ENCODE assay signal across 10 cellular contexts in genomic region chr16:82633964-82634600, GRCh38. TPM values are rescaled to one million over a fixed set of nuclear protein-coding genes. Genes with fewer than 3 reads are reported as not detected.
A peak's percentile ranks its signal among the peaks of the same experiment; 100 is the strongest.
DNase-seq lines count a peak whose midpoint lies in the region; ATAC-seq lines count a peak whose summit lies in the region.
"Had no signal": no experiment of that assay in that cellular context is flagged by ENCODE, and none has a peak within 500 bp of the region (broad histone marks: within the 10 kb centered on the region; RNA-seq: fewer than 3 reads in every experiment).

No MANE protein-coding gene starts in this region.

- no peak overlapping the region for H2AK5ac ChIP-seq in trophoblast cell (ENCODE audit: low read length)

- no peaks in the 10 kb centered on the region for H3K9me3 Mint-ChIP-seq in activated CD4-positive, alpha-beta T cell treated with anti-CD3 and anti-CD28 coated beads, Interleukin-2, amount 10 ng/mL, durations not matched to agents 24 days and 14 days

- H3K27ac ChIP-seq in SJSA1 (peak overlapping the region; percentile 90), trophoblast cell (ENCODE audit: low read depth, low read length) (peak overlapping the region; percentile 1)
- H3K27ac ChIP-seq: left lung had no signal

- ATAC-seq in HG03432 (IDR thresholded peaks at IDR 0.05; ENCODE audit: unreplicated experiment) (no peak), GM18861 (IDR thresholded peaks at IDR 0.05; ENCODE audit: unreplicated experiment) (no peak)
- ATAC-seq: left lung had no signal

- H3K79me2 ChIP-seq in trophoblast cell (ENCODE audit: control insufficient read depth, insufficient read depth, low read length, poor library complexity) = no peaks in the 10 kb centered on the region

- H3K27me3 Mint-ChIP-seq in activated CD4-positive, alpha-beta T cell treated with anti-CD3 and anti-CD28 coated beads, Interleukin-2, amount 10 ng/mL, durations not matched to agents 24 days and 14 days = peaks cover 17% of the 10 kb centered on the region

- peaks cover 8% of the 10 kb centered on the region for H3K4me1 Mint-ChIP-seq in activated CD4-positive, alpha-beta T cell treated with anti-CD3 and anti-CD28 coated beads, Interleukin-2, amount 10 ng/mL, durations not matched to agents 24 days and 14 days

- no peak overlapping the region for H3K4ac ChIP-seq in trophoblast cell (ENCODE audit: low read depth, low read length)

- no peak overlapping the region for H2BK120ac ChIP-seq in trophoblast cell (ENCODE audit: insufficient read depth, low read length, poor library complexity)

- H2BK12ac ChIP-seq in trophoblast cell (ENCODE audit: low read length) = peak overlapping the region; percentile 55

- peaks cover 10% of the 10 kb centered on the region for H3K79me1 ChIP-seq in trophoblast cell (ENCODE audit: low read length)

- H3K4me3 ChIP-seq in SJSA1 = no peak overlapping the region
- no peak overlapping the region for H3K4me3 ChIP-seq in trophoblast cell (ENCODE audit: low read depth, low read length)
- H3K4me3 ChIP-seq: left lung had no signal

- H4K8ac ChIP-seq in trophoblast cell (ENCODE audit: low read depth, low read length) = no peak overlapping the region

- H3K18ac ChIP-seq in trophoblast cell (ENCODE audit: low read length) = no peak overlapping the region

- H3K14ac ChIP-seq in trophoblast cell (ENCODE audit: low read length) = no peak overlapping the region

- no peaks in the 10 kb centered on the region for H3K36me3 Mint-ChIP-seq in activated CD4-positive, alpha-beta T cell treated with anti-CD3 and anti-CD28 coated beads, Interleukin-2, amount 10 ng/mL, durations not matched to agents 24 days and 14 days (ENCODE audit: low read depth)

- H4K12ac ChIP-seq in trophoblast cell (ENCODE audit: low read depth, low read length) = no peak overlapping the region

- intact Hi-C loops in activated CD4-positive, alpha-beta T cell treated with anti-CD3 and anti-CD28 coated beads, Interleukin-2, amount 10 ng/mL, durations not matched to agents 24 days and 14 days (cut with micrococcal nuclease) = loop anchor here (5.0 kb wide), 1 partner anchor 583 kb away; no protein-coding TSS in a partner anchor

- H3K23ac ChIP-seq in trophoblast cell (ENCODE audit: low read length) = no peak overlapping the region

- H3K27ac Mint-ChIP-seq in activated CD4-positive, alpha-beta T cell treated with anti-CD3 and anti-CD28 coated beads, Interleukin-2, amount 10 ng/mL, durations not matched to agents 24 days and 14 days = no peak overlapping the region

- no CpG with 5 or more reads among the region's 15 CpGs for WGBS in trophoblast cell (ENCODE audit: extremely low coverage, insufficient coverage, insufficient read length)

- H3K9ac ChIP-seq in trophoblast cell (ENCODE audit: low read length) = no peak overlapping the region

- H3K9me3 ChIP-seq in SJSA1 (replicated peaks) = no peaks in the 10 kb centered on the region
- H3K9me3 ChIP-seq in trophoblast cell (ENCODE audit: insufficient read depth, low read depth, low read length) = no peaks in the 10 kb centered on the region
- H3K9me3 ChIP-seq: left lung had no signal

- DNase-seq in Daoy (ENCODE audit: low read depth) = peak; percentile 81
- peak; percentile 75 to 87 for DNase-seq in SJSA1 (ENCODE audit: low read depth in 1 of 2, low spot score in 2 of 2)
- peak; percentile 42 for DNase-seq in foreskin melanocyte
- no peak for DNase-seq in trophoblast cell
- no peak for DNase-seq in activated CD4-positive, alpha-beta T cell treated with anti-CD3 and anti-CD28 coated beads, Interleukin-2, amount 10 ng/mL, durations not matched to agents 24 days and 14 days
- DNase-seq in mesenteric fat pad (ENCODE audit: low spot score) = no peak
- DNase-seq: amniotic stem cell, left lung had no signal

- H2AFZ ChIP-seq in trophoblast cell (ENCODE audit: insufficient read depth, low read length, poor library complexity) = no peak overlapping the region

- H4K91ac ChIP-seq in trophoblast cell (ENCODE audit: low read depth, low read length) = peak overlapping the region; percentile 45

- H3K4me3 Mint-ChIP-seq in activated CD4-positive, alpha-beta T cell treated with anti-CD3 and anti-CD28 coated beads, Interleukin-2, amount 10 ng/mL, durations not matched to agents 24 days and 14 days = no peak overlapping the region

- no peak overlapping the region for H3K4me2 ChIP-seq in trophoblast cell (ENCODE audit: low read length)

- H3K36me3 ChIP-seq in SJSA1 (peaks cover 15% of the 10 kb centered on the region), trophoblast cell (ENCODE audit: control insufficient read depth in 1 of 2, insufficient read depth in 2 of 2, low read length in 2 of 2) (no peaks in the 10 kb centered on the region)
- H3K36me3 ChIP-seq: left lung had no signal

- H3K4me1 ChIP-seq in SJSA1 (replicated peaks) (peaks cover 72% of the 10 kb centered on the region), trophoblast cell (ENCODE audit: control insufficient read depth in 1 of 2, insufficient read depth in 2 of 2, low read length in 2 of 2) (peaks cover 1 to 11% of the 10 kb centered on the region in 2 experiments)

- H2BK5ac ChIP-seq in trophoblast cell (ENCODE audit: low read depth, low read length, poor library complexity) = no peak overlapping the region

- H3K27me3 ChIP-seq in SJSA1 (replicated peaks) (no peaks in the 10 kb centered on the region), trophoblast cell (ENCODE audit: insufficient read depth, low read length) (no peaks in the 10 kb centered on the region)

RNA-seq across cellular contexts. Expression of gene CDH13, which starts 7.3 kb away (rescaled TPM):
- 32.9 and 36.5 TPM in 2 replicates for total RNA-seq in Daoy (2014; rRNA removed; shearing (Covaris generic))
- total RNA-seq in SJSA1 (2014; rRNA removed; shearing (Covaris generic)) = 60.7 and 62.5 TPM in 2 replicates
- polyA plus RNA-seq in trophoblast cell (2013) = 11.5 and 11.7 TPM in 2 replicates
- total RNA-seq in activated CD4-positive, alpha-beta T cell treated with anti-CD3 and anti-CD28 coated beads, Interleukin-2, amount 10 ng/mL, durations not matched to agents 24 days and 14 days = not detected in 2 replicates
- total RNA-seq in mesenteric fat pad = 18.3 TPM

Comparison
In these comparisons a context has a peak if more than half of its experiments do, and no peak if none do; other contexts are left out.
1. DNase-seq: peak in Daoy (single experiment), SJSA1 (2 of 2) and foreskin melanocyte (single experiment); none in trophoblast cell (0 of 2), activated CD4-positive, alpha-beta T cell treated with anti-CD3 and anti-CD28 coated beads, Interleukin-2, amount 10 ng/mL, durations not matched to agents 24 days and 14 days (single experiment) and mesenteric fat pad (single experiment).
2. RNA of gene CDH13, which starts 7.3 kb away (total RNA-seq): 60.7 to 62.5 TPM in SJSA1, 32.9 to 36.5 TPM in Daoy and 18.3 TPM in mesenteric fat pad (single experiment); not detected in activated CD4-positive, alpha-beta T cell treated with anti-CD3 and anti-CD28 coated beads, Interleukin-2, amount 10 ng/mL, durations not matched to agents 24 days and 14 days; every median in the first group is over 10 times any median in the second.